ENCODE assay signal across 21 cellular contexts in the genomic region with DNA sequence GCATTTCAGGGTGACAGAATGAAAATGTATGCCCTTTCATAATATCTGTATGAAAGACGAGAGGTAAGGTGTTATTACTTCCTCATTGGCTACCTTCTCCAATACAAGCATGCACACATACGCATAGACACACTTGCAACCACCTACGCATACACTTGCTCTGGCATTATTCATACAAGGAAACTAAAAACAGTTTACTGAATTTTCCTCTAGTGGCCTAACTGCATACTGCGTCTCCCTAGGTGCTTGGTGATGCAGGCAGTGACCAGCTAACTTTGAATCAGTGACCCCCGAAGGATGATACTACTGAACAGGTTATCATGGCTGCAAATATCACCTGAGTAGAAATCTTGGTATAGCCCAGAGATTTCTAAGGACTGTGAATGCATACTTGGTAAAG.
A peak's percentile ranks its signal among the peaks of the same experiment; 100 is the strongest.
DNase-seq lines count a peak whose midpoint lies in the region; ATAC-seq and TF ChIP-seq lines count a peak whose summit lies in the region.
"Had no signal": no experiment of that assay in that cellular context is flagged by ENCODE, and none has a peak within 500 bp of the region (broad histone marks: within the 10 kb centered on the region; RNA-seq: fewer than 3 reads in every experiment).

No MANE protein-coding gene starts in this region.

- intact Hi-C loops in psoas muscle (cut with DNase I): no loop called here

- H3K4me1 Mint-ChIP-seq in chondrocyte (ENCODE audit: low read depth): peaks cover 13% of the 10 kb centered on the region
- H3K4me1 Mint-ChIP-seq: activated CD4-positive, alpha-beta T cell treated with anti-CD3 and anti-CD28 coated beads, Interleukin-2, amount 10 ng/mL, durations not matched to agents 24 days and 14 days; T-cell had no signal

- H3K4me3 Mint-ChIP-seq in chondrocyte (ENCODE audit: unreplicated experiment): no peak overlapping the region
- H3K4me3 Mint-ChIP-seq: activated CD4-positive, alpha-beta T cell treated with anti-CD3 and anti-CD28 coated beads, Interleukin-2, amount 10 ng/mL, durations not matched to agents 24 days and 14 days; T-cell had no signal

- 92% methylated on average over 5 of the region's 5 CpGs for WGBS in liver
- 84 to 89% (median 87%) methylated on average over 5 of the region's 5 CpGs for WGBS in psoas muscle, 3 donors

- no peaks in the 10 kb centered on the region for H3K27me3 ChIP-seq in GM06990 (replicated peaks; ENCODE audit: control insufficient read depth, insufficient read depth, low read length)
- H3K27me3 ChIP-seq in liver (ENCODE audit: control insufficient read depth in 4 of 4, insufficient read depth in 4 of 4, low read length in 3 of 4): no peaks in the 10 kb centered on the region
- no peaks in the 10 kb centered on the region for H3K27me3 ChIP-seq in psoas muscle (ENCODE audit: insufficient read depth in 3 of 3, low read length in 2 of 3)
- H3K27me3 ChIP-seq: cardiac muscle cell, sigmoid colon, thyroid gland had no signal

- DNase-seq in GM06990 (ENCODE audit: extremely low read depth, insufficient read length): no peak
- DNase-seq in chondrocyte (ENCODE audit: low spot score): no peak
- DNase-seq in RPMI8226: no peak
- DNase-seq in psoas muscle: no peak
- no peak for DNase-seq in AG08395 (ENCODE audit: low spot score)
- DNase-seq: activated CD4-positive, alpha-beta T cell treated with anti-CD3 and anti-CD28 coated beads, Interleukin-2, amount 10 ng/mL, durations not matched to agents 24 days and 14 days; activated CD8-positive, alpha-beta memory T cell treated with anti-CD3 and anti-CD28 coated beads, Interleukin-2, amount 50 U/mL, for 4 hours; activated effector memory CD4-positive, alpha-beta T cell treated with anti-CD3 and anti-CD28 coated beads, Interleukin-2, amount 50 U/mL, for 16 hours; MV-4-11; NCI-H1930; NCI-H446; sigmoid colon; stimulated activated naive CD4-positive, alpha-beta T cell treated with Interleukin-2 at 50 U/mL for 16 hours; T-cell had no signal

- H3K4me1 ChIP-seq in liver (ENCODE audit: control insufficient read depth in 4 of 4, insufficient read depth in 4 of 4, low read length in 3 of 4) (peaks cover 0 to 8% (median 2%) of the 10 kb centered on the region in 4 donors), psoas muscle (no peaks in the 10 kb centered on the region)
- H3K4me1 ChIP-seq: HAP-1, sigmoid colon, thyroid gland had no signal

- no peaks in the 10 kb centered on the region for H3K36me3 Mint-ChIP-seq in chondrocyte (ENCODE audit: low read depth)
- H3K36me3 Mint-ChIP-seq: T-cell had no signal

- ATAC-seq in HG03521 (IDR thresholded peaks at IDR 0.05; ENCODE audit: unreplicated experiment) (peak; percentile 46), psoas muscle (no peak), GM18867 (IDR thresholded peaks at IDR 0.05; ENCODE audit: unreplicated experiment) (no peak)
- ATAC-seq: T-cell had no signal

- H3K27ac Mint-ChIP-seq in chondrocyte (ENCODE audit: unreplicated experiment): no peak overlapping the region
- H3K27ac Mint-ChIP-seq: activated CD4-positive, alpha-beta T cell treated with anti-CD3 and anti-CD28 coated beads, Interleukin-2, amount 10 ng/mL, durations not matched to agents 24 days and 14 days; T-cell had no signal

- no peaks in the 10 kb centered on the region for H3K27me3 Mint-ChIP-seq in chondrocyte (ENCODE audit: low read depth)
- H3K27me3 Mint-ChIP-seq: activated CD4-positive, alpha-beta T cell treated with anti-CD3 and anti-CD28 coated beads, Interleukin-2, amount 10 ng/mL, durations not matched to agents 24 days and 14 days; T-cell had no signal

- H3K36me3 ChIP-seq in GM06990 (ENCODE audit: control insufficient read depth, insufficient read depth, low read length) (no peaks in the 10 kb centered on the region), liver (ENCODE audit: control insufficient read depth in 4 of 4, insufficient read depth in 3 of 4, low read depth in 1 of 4, low read length in 3 of 4) (no peaks in the 10 kb centered on the region), psoas muscle (ENCODE audit: insufficient read depth in 1 of 2, low read depth in 1 of 2) (no peaks in the 10 kb centered on the region)
- H3K36me3 ChIP-seq: cardiac muscle cell, HAP-1, sigmoid colon, thyroid gland had no signal

- H3K4me3 ChIP-seq in GM06990 (replicated peaks; ENCODE audit: low read depth, low read length) (no peak overlapping the region), liver (ENCODE audit: low read depth in 1 of 3, low read length in 3 of 3) (no peak overlapping the region), psoas muscle (no peak overlapping the region)
- H3K4me3 ChIP-seq: cardiac muscle cell, HAP-1, sigmoid colon, thyroid gland had no signal

- TF ChIP-seq CTCF in GM06990 (IDR thresholded peaks at IDR 0.05; ENCODE audit: insufficient read depth, low read length, poor library complexity, severe bottlenecking) (peak; percentile 9), chondrocyte (IDR thresholded peaks at IDR 0.05) (peak; percentile 38), liver (IDR thresholded peaks at IDR 0.05; ENCODE audit: low read depth, low read length, missing input control) (peak; percentile 7), psoas muscle (IDR thresholded peaks at IDR 0.05) (no peak)

- no peak for TF ChIP-seq RAD21 in liver (IDR thresholded peaks at IDR 0.05)

- no peaks in the 10 kb centered on the region for H3K9me3 ChIP-seq in liver (ENCODE audit: control insufficient read depth in 4 of 4, low read length in 3 of 4)
- no peaks in the 10 kb centered on the region for H3K9me3 ChIP-seq in psoas muscle
- H3K9me3 ChIP-seq: HAP-1, sigmoid colon, thyroid gland had no signal

- no peak overlapping the region for H3K9ac ChIP-seq in liver (ENCODE audit: low read depth in 1 of 2, low read length in 2 of 2)

- H3K9me3 Mint-ChIP-seq in chondrocyte (ENCODE audit: low read depth): no peaks in the 10 kb centered on the region
- H3K9me3 Mint-ChIP-seq: activated CD4-positive, alpha-beta T cell treated with anti-CD3 and anti-CD28 coated beads, Interleukin-2, amount 10 ng/mL, durations not matched to agents 24 days and 14 days had no signal

- H3K27ac ChIP-seq in liver (ENCODE audit: low read depth in 1 of 2, low read length in 2 of 2): no peak overlapping the region
- no peak overlapping the region for H3K27ac ChIP-seq in psoas muscle
- H3K27ac ChIP-seq: cardiac muscle cell, RWPE1, sigmoid colon, thyroid gland had no signal

TF ChIP-seq in liver, 16 proteins besides CTCF, POLR2A, EP300 and RAD21:
- TF ChIP-seq EGR1 (IDR thresholded peaks at IDR 0.05; ENCODE audit: low read depth in 2 of 2): no peak
- no peak for TF ChIP-seq HNF4G (IDR thresholded peaks at IDR 0.05)
- TF ChIP-seq NR2F2 (IDR thresholded peaks at IDR 0.05): no peak
- TF ChIP-seq, protein P1, sequence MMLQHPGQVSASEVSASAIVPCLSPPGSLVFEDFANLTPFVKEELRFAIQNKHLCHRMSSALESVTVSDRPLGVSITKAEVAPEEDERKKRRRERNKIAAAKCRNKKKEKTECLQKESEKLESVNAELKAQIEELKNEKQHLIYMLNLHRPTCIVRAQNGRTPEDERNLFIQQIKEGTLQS (IDR thresholded peaks at IDR 0.05): no peak
- no peak for TF ChIP-seq YY1 (IDR thresholded peaks at IDR 0.05)
- TF ChIP-seq RXRA (IDR thresholded peaks at IDR 0.05): no peak
- no peak for TF ChIP-seq FOXA1 (IDR thresholded peaks at IDR 0.05)
- no peak for TF ChIP-seq SP1 (IDR thresholded peaks at IDR 0.05)
- no peak for TF ChIP-seq GABPA (IDR thresholded peaks at IDR 0.05 in 1 of 2, conservative IDR thresholded peaks at IDR 0.05 in 1 of 2)
- TF ChIP-seq, protein P2, sequence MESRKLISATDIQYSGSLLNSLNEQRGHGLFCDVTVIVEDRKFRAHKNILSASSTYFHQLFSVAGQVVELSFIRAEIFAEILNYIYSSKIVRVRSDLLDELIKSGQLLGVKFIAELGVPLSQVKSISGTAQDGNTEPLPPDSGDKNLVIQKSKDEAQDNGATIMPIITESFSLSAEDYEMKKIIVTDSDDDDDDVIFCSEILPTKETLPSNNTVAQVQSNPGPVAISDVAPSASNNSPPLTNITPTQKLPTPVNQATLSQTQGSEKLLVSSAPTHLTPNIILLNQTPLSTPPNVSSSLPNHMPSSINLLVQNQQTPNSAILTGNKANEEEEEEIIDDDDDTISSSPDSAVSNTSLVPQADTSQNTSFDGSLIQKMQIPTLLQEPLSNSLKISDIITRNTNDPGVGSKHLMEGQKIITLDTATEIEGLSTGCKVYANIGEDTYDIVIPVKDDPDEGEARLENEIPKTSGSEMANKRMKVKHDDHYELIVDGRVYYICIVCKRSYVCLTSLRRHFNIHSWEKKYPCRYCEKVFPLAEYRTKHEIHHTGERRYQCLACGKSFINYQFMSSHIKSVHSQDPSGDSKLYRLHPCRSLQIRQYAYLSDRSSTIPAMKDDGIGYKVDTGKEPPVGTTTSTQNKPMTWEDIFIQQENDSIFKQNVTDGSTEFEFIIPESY (IDR thresholded peaks at IDR 0.05): no peak
- TF ChIP-seq, protein P3, sequence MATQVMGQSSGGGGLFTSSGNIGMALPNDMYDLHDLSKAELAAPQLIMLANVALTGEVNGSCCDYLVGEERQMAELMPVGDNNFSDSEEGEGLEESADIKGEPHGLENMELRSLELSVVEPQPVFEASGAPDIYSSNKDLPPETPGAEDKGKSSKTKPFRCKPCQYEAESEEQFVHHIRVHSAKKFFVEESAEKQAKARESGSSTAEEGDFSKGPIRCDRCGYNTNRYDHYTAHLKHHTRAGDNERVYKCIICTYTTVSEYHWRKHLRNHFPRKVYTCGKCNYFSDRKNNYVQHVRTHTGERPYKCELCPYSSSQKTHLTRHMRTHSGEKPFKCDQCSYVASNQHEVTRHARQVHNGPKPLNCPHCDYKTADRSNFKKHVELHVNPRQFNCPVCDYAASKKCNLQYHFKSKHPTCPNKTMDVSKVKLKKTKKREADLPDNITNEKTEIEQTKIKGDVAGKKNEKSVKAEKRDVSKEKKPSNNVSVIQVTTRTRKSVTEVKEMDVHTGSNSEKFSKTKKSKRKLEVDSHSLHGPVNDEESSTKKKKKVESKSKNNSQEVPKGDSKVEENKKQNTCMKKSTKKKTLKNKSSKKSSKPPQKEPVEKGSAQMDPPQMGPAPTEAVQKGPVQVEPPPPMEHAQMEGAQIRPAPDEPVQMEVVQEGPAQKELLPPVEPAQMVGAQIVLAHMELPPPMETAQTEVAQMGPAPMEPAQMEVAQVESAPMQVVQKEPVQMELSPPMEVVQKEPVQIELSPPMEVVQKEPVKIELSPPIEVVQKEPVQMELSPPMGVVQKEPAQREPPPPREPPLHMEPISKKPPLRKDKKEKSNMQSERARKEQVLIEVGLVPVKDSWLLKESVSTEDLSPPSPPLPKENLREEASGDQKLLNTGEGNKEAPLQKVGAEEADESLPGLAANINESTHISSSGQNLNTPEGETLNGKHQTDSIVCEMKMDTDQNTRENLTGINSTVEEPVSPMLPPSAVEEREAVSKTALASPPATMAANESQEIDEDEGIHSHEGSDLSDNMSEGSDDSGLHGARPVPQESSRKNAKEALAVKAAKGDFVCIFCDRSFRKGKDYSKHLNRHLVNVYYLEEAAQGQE (IDR thresholded peaks at IDR 0.05): no peak
- TF ChIP-seq HNF4A (conservative IDR thresholded peaks at IDR 0.05): no peak
